Comparison of ENCODE assay signal across 24 cellular contexts in genomic region chr13:32720026-32720425, GRCh38.
DNase-seq lines count a peak whose midpoint lies in the region; TF ChIP-seq lines count a peak whose summit lies in the region.
"Had no signal": no experiment of that assay in that cellular context is flagged by ENCODE, and none has a peak within 500 bp of the region (broad histone marks: within the 10 kb centered on the region; RNA-seq: fewer than 3 reads in every experiment).

No MANE protein-coding gene starts in this region.

- no peaks in the 10 kb centered on the region for H3K4me1 ChIP-seq in HAP-1
- H3K4me1 ChIP-seq: breast epithelium, colonic mucosa, SJCRH30, vagina had no signal

- peaks cover 3% of the 10 kb centered on the region; the same call in 1 of the 2 replicates for H3K9me3 ChIP-seq in HAP-1
- H3K9me3 ChIP-seq: colonic mucosa, vagina had no signal

- POLR2A ChIA-PET in activated CD4-positive, alpha-beta T cell treated with anti-CD3 and anti-CD28 coated beads, Interleukin-2, amount 10 ng/mL, durations not matched to agents 7 days and 5 days (lab: Charles Lee), result no interaction called here

- CTCF ChIA-PET in activated CD4-positive, alpha-beta T cell treated with anti-CD3 and anti-CD28 coated beads, Interleukin-2, amount 10 ng/mL, durations not matched to agents 7 days and 5 days (lab: Charles Lee), result no interaction called here

- H3K36me3 Mint-ChIP-seq in activated CD4-positive, alpha-beta T cell treated with anti-CD3 and anti-CD28 coated beads, Interleukin-2, amount 10 ng/mL, durations not matched to agents 7 days and 5 days (ENCODE audit: low read depth), result peaks cover 59% of the 10 kb centered on the region
- peaks cover 66% of the 10 kb centered on the region for H3K36me3 Mint-ChIP-seq in activated T-helper 2 cell treated with anti-CD3 and anti-CD28 coated beads, Interferon-gamma antibody, Interleukin-2, Interleukin-4, amounts not matched to agents 10 μg/mL and 5 μg/mL and 100 μg/mL, durations not matched to agents 14 hours and 24 hours and 36 hours (ENCODE audit: low read depth)

- H3K27me3 ChIP-seq in HAP-1 (ENCODE audit: low read depth), result no peaks in the 10 kb centered on the region
- H3K27me3 ChIP-seq: breast epithelium, colonic mucosa, SJCRH30, vagina had no signal

- H3K4me3 Mint-ChIP-seq in activated CD4-positive, alpha-beta T cell treated with anti-CD3 and anti-CD28 coated beads, Interleukin-2, amount 10 ng/mL, durations not matched to agents 7 days and 5 days, result no peak overlapping the region
- H3K4me3 Mint-ChIP-seq in activated T-helper 2 cell treated with anti-CD3 and anti-CD28 coated beads, Interferon-gamma antibody, Interleukin-2, Interleukin-4, amounts not matched to agents 10 μg/mL and 5 μg/mL and 100 μg/mL, durations not matched to agents 14 hours and 24 hours and 36 hours (ENCODE audit: low read depth), result no peak overlapping the region
- H3K4me3 Mint-ChIP-seq: activated CD4-positive, alpha-beta memory T cell treated with anti-CD3 and anti-CD28 coated beads for 36 hours; CD8-positive, alpha-beta T cell; H9 had no signal

- H3K36me3 ChIP-seq in HAP-1 (replicated peaks), result peaks cover 20% of the 10 kb centered on the region
- H3K36me3 ChIP-seq: breast epithelium, colonic mucosa, vagina had no signal

- intact Hi-C loops in activated T-helper 2 cell treated with anti-CD3 and anti-CD28 coated beads, Interferon-gamma antibody, Interleukin-2, Interleukin-4, amounts not matched to agents 10 μg/mL and 5 μg/mL and 100 μg/mL, durations not matched to agents 14 hours and 24 hours and 36 hours (cut with micrococcal nuclease), result no loop called here

- no peak for DNase-seq in activated CD4-positive, alpha-beta T cell treated with anti-CD3 and anti-CD28 coated beads, Interleukin-2, amount 10 ng/mL, durations not matched to agents 7 days and 5 days
- DNase-seq in activated CD4-positive, alpha-beta T cell treated with anti-CD3 and anti-CD28 coated beads, Interleukin-2, amount 50 U/mL, for 1 hour, result no peak
- DNase-seq in cardiac fibroblast (ENCODE audit: low read depth in 2 of 2) (peak; percentile 51 to 65), fibroblast of peridontal ligament (ENCODE audit: extremely low read depth) (peak; percentile 18), HAP-1 (ENCODE audit: low spot score in 2 of 2) (no peak), SHP77 treated with DMSO at 0.1 percent for 48 hours (lab: John Stamatoyannopoulos, UW) (no peak)
- no peak for DNase-seq in effector CD4-positive, alpha-beta T cell
- DNase-seq in activated T-helper 2 cell treated with anti-CD3 and anti-CD28 coated beads, Interferon-gamma antibody, Interleukin-2, Interleukin-4, amounts not matched to agents 10 μg/mL and 5 μg/mL and 100 μg/mL, durations not matched to agents 14 hours and 24 hours and 36 hours (ENCODE audit: low spot score), result no peak
- DNase-seq: activated CD4-positive, alpha-beta memory T cell treated with anti-CD3 and anti-CD28 coated beads for 36 hours; activated CD8-positive, alpha-beta memory T cell treated with anti-CD3 and anti-CD28 coated beads, Interleukin-2, amount 50 U/mL, for 48 hours; activated naive CD4-positive, alpha-beta T cell treated with anti-CD3 and anti-CD28 coated beads, Interleukin-2, amount 50 U/mL, for 16 hours; AML-193; CD8-positive, alpha-beta T cell; colonic mucosa; H9; head of caudate nucleus; NCI-H2029; NCI-H2227 treated with DMSO at 0.1 percent for 48 hours; NCI-H526 treated with DMSO at 0.1 percent for 48 hours; SJCRH30; stimulated activated naive CD4-positive, alpha-beta T cell treated with Interleukin-2 at 50 U/mL for 16 hours; T-helper 1 cell had no signal

- H3K9me3 Mint-ChIP-seq in activated CD4-positive, alpha-beta T cell treated with anti-CD3 and anti-CD28 coated beads, Interleukin-2, amount 10 ng/mL, durations not matched to agents 7 days and 5 days, result peaks cover 16% of the 10 kb centered on the region
- peaks cover 13% of the 10 kb centered on the region for H3K9me3 Mint-ChIP-seq in activated T-helper 2 cell treated with anti-CD3 and anti-CD28 coated beads, Interferon-gamma antibody, Interleukin-2, Interleukin-4, amounts not matched to agents 10 μg/mL and 5 μg/mL and 100 μg/mL, durations not matched to agents 14 hours and 24 hours and 36 hours
- H3K9me3 Mint-ChIP-seq: activated CD4-positive, alpha-beta memory T cell treated with anti-CD3 and anti-CD28 coated beads for 36 hours; CD8-positive, alpha-beta T cell had no signal

- peak overlapping the region; percentile 25 for H3K27ac Mint-ChIP-seq in activated CD4-positive, alpha-beta T cell treated with anti-CD3 and anti-CD28 coated beads, Interleukin-2, amount 10 ng/mL, durations not matched to agents 7 days and 5 days
- no peak overlapping the region for H3K27ac Mint-ChIP-seq in activated T-helper 2 cell treated with anti-CD3 and anti-CD28 coated beads, Interferon-gamma antibody, Interleukin-2, Interleukin-4, amounts not matched to agents 10 μg/mL and 5 μg/mL and 100 μg/mL, durations not matched to agents 14 hours and 24 hours and 36 hours
- H3K27ac Mint-ChIP-seq: activated CD4-positive, alpha-beta memory T cell treated with anti-CD3 and anti-CD28 coated beads for 36 hours; CD8-positive, alpha-beta T cell; H9 had no signal

- no peak overlapping the region for H3K4me3 ChIP-seq in cardiac fibroblast (replicated peaks in 1 of 2; ENCODE audit: low read depth in 2 of 2, low read length in 2 of 2)
- no peak overlapping the region for H3K4me3 ChIP-seq in HAP-1
- H3K4me3 ChIP-seq: breast epithelium, colonic mucosa, SJCRH30, vagina had no signal

- no peaks in the 10 kb centered on the region for H3K27me3 Mint-ChIP-seq in activated CD4-positive, alpha-beta T cell treated with anti-CD3 and anti-CD28 coated beads, Interleukin-2, amount 10 ng/mL, durations not matched to agents 7 days and 5 days
- H3K27me3 Mint-ChIP-seq in activated T-helper 2 cell treated with anti-CD3 and anti-CD28 coated beads, Interferon-gamma antibody, Interleukin-2, Interleukin-4, amounts not matched to agents 10 μg/mL and 5 μg/mL and 100 μg/mL, durations not matched to agents 14 hours and 24 hours and 36 hours (ENCODE audit: low read depth), result no peaks in the 10 kb centered on the region
- H3K27me3 Mint-ChIP-seq: activated CD4-positive, alpha-beta memory T cell treated with anti-CD3 and anti-CD28 coated beads for 36 hours had no signal

- no peak for TF ChIP-seq CTCF in cardiac fibroblast (IDR thresholded peaks at IDR 0.05; ENCODE audit: low read depth, low read length)

- H3K4me1 Mint-ChIP-seq in activated CD4-positive, alpha-beta T cell treated with anti-CD3 and anti-CD28 coated beads, Interleukin-2, amount 10 ng/mL, durations not matched to agents 7 days and 5 days, result peaks cover 8% of the 10 kb centered on the region
- H3K4me1 Mint-ChIP-seq in activated T-helper 2 cell treated with anti-CD3 and anti-CD28 coated beads, Interferon-gamma antibody, Interleukin-2, Interleukin-4, amounts not matched to agents 10 μg/mL and 5 μg/mL and 100 μg/mL, durations not matched to agents 14 hours and 24 hours and 36 hours (ENCODE audit: low read depth), result peaks cover 13% of the 10 kb centered on the region

- in situ Hi-C loops in HAP-1 (cut with MboI; ENCODE audit: low sequenced_read_pairs), result no loop called here

Comparison
In these comparisons a context has a peak if more than half of its experiments do, and no peak if none do; other contexts are left out.
1. DNase-seq: peak in cardiac fibroblast (2 of 2) and fibroblast of peridontal ligament (single experiment); none in activated CD4-positive, alpha-beta T cell treated with anti-CD3 and anti-CD28 coated beads, Interleukin-2, amount 10 ng/mL, durations not matched to agents 7 days and 5 days (single experiment), activated CD4-positive, alpha-beta T cell treated with anti-CD3 and anti-CD28 coated beads, Interleukin-2, amount 50 U/mL, for 1 hour (single experiment), HAP-1 (0 of 2), effector CD4-positive, alpha-beta T cell (single experiment), SHP77 treated with DMSO at 0.1 percent for 48 hours (single experiment) and activated T-helper 2 cell treated with anti-CD3 and anti-CD28 coated beads, Interferon-gamma antibody, Interleukin-2, Interleukin-4, amounts not matched to agents 10 μg/mL and 5 μg/mL and 100 μg/mL, durations not matched to agents 14 hours and 24 hours and 36 hours (single experiment).